8 cellular contexts compared by ENCODE assay signal in the genomic region with DNA sequence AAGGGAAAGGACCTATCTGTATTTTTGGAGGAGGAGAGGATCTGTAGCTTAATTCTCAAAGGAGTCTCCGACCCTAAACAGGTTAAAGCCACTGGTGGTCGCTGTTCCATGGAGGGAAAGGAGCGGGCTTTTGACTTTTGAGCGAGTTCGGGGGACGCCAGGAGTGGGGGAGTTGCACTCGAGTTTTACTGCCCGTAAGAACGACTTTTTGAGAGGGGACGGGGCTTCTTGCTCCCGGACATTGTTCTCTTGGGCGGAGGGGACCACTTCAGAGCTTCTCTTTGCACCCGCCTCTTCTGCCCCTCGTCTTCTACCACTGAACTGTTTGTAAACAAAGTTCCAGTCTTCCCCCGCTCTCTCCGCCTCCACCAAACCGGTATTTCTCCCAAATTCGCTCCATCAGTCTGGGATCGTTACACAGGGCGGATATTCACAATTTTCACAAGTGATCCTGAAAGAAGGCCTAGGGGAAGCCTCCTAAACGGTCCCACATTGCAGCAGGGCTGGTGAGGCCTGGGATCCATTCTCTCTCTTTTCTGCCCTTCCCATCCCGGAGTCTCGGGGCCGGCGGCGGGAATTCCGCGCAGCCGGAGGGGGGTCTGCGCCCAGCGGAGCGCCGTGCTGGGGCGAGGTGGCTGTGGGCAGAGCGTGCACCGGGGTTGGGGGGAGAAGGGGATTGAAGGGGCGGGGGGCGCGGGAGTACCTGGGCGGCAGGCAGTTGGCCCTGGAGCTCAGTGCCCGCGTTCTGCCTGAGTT. TPM values are rescaled to one million over a fixed set of nuclear protein-coding genes. Genes with fewer than 3 reads are reported as not detected.
DNase-seq lines count a peak whose midpoint lies in the region; ATAC-seq and TF ChIP-seq lines count a peak whose summit lies in the region.

No MANE protein-coding gene starts in this region.

- ATAC-seq in activated naive CD8-positive, alpha-beta T cell treated with anti-CD3 and anti-CD28 coated beads, Interleukin-2, amount 10 ng/mL, durations not matched to agents 7 days and 5 days (ENCODE audit: low read depth) = no peak
- no peak for ATAC-seq in HG03159 (IDR thresholded peaks at IDR 0.05; ENCODE audit: unreplicated experiment)
- ATAC-seq in GM21528 (IDR thresholded peaks at IDR 0.05; ENCODE audit: low FRiP score, unreplicated experiment) = no peak

- H3K27ac Mint-ChIP-seq in CD8-positive, alpha-beta memory T cell = peak overlapping the region in 2 of 8 donors; percentile 3 to 69
- H3K27ac Mint-ChIP-seq in activated naive CD8-positive, alpha-beta T cell treated with anti-CD3 and anti-CD28 coated beads, Interleukin-2, amount 10 ng/mL, durations not matched to agents 7 days and 5 days = peak overlapping the region; percentile 13

- no peak for TF ChIP-seq EP300 in ovary (IDR thresholded peaks at IDR 0.05)

- POLR2A ChIA-PET in CD8-positive, alpha-beta memory T cell (lab: Charles Lee) = interaction anchor here (1.0 kb wide), 1 partner anchor 8 kb away, joined by 3 read pairs; no protein-coding TSS in a partner anchor
- POLR2A ChIA-PET in activated naive CD8-positive, alpha-beta T cell treated with anti-CD3 and anti-CD28 coated beads, Interleukin-2, amount 10 ng/mL, durations not matched to agents 7 days and 5 days (lab: Charles Lee) = interaction anchor here (0.6 to 1.3 kb wide), 3 partner anchors 11 to 319 kb away, joined by 4 to 5 read pairs (median 5); a partner anchor contains a TSS

- H3K4me1 Mint-ChIP-seq in CD8-positive, alpha-beta memory T cell = peaks cover 36 to 50% (median 44%) of the 10 kb centered on the region in 3 donors
- H3K4me1 Mint-ChIP-seq in activated naive CD8-positive, alpha-beta T cell treated with anti-CD3 and anti-CD28 coated beads, Interleukin-2, amount 10 ng/mL, durations not matched to agents 7 days and 5 days = peaks cover 32% of the 10 kb centered on the region

- peaks cover 64% of the 10 kb centered on the region for H3K4me1 ChIP-seq in CD8-positive, alpha-beta memory T cell (ENCODE audit: insufficient read depth, low read length)
- peaks cover 38% of the 10 kb centered on the region for H3K4me1 ChIP-seq in mesodermal cell (ENCODE audit: control insufficient read depth, insufficient read depth, low read length, poor library complexity, severe bottlenecking)
- H3K4me1 ChIP-seq in ovary (ENCODE audit: insufficient read depth) = peaks cover 17% of the 10 kb centered on the region

- TF ChIP-seq POLR2A in ovary (IDR thresholded peaks at IDR 0.05) = no peak

- H3K9me3 Mint-ChIP-seq in CD8-positive, alpha-beta memory T cell = peaks cover 0 to 20% (median 10%) of the 10 kb centered on the region in 5 donors
- no peaks in the 10 kb centered on the region for H3K9me3 Mint-ChIP-seq in activated naive CD8-positive, alpha-beta T cell treated with anti-CD3 and anti-CD28 coated beads, Interleukin-2, amount 10 ng/mL, durations not matched to agents 7 days and 5 days

- 1% methylated on average over 21 to 26 of the region's 42 CpGs for WGBS in mesodermal cell (ENCODE audit: insufficient coverage in 2 of 2), 2 experiments
- WGBS in ovary, 3 donors = 5 to 12% (median 8%) methylated on average over 29 to 42 of the region's 42 CpGs

- no peak overlapping the region for H3K27ac ChIP-seq in CD8-positive, alpha-beta memory T cell (ENCODE audit: low read depth, low read length)
- H3K27ac ChIP-seq in mesodermal cell (ENCODE audit: low read depth, low read length, severe bottlenecking) (peak overlapping the region; percentile 93), ovary (no peak overlapping the region)

- peaks cover 0 to 3% (median 1%) of the 10 kb centered on the region in 3 donors for H3K36me3 Mint-ChIP-seq in CD8-positive, alpha-beta memory T cell
- H3K36me3 Mint-ChIP-seq in activated naive CD8-positive, alpha-beta T cell treated with anti-CD3 and anti-CD28 coated beads, Interleukin-2, amount 10 ng/mL, durations not matched to agents 7 days and 5 days = no peaks in the 10 kb centered on the region

- H3K4me3 ChIP-seq in CD8-positive, alpha-beta memory T cell (ENCODE audit: low read length) = peak overlapping the region; percentile 42
- H3K4me3 ChIP-seq in mesodermal cell (ENCODE audit: extremely low read depth, insufficient read depth, low read length, poor library complexity, severe bottlenecking) = peak overlapping the region; percentile 45
- H3K4me3 ChIP-seq in ovary = no peak overlapping the region

- peak overlapping the region; percentile 79 to 90 (median 87) for H3K4me3 Mint-ChIP-seq in CD8-positive, alpha-beta memory T cell
- H3K4me3 Mint-ChIP-seq in activated naive CD8-positive, alpha-beta T cell treated with anti-CD3 and anti-CD28 coated beads, Interleukin-2, amount 10 ng/mL, durations not matched to agents 7 days and 5 days = peak overlapping the region; percentile 90

- H3K36me3 ChIP-seq in CD8-positive, alpha-beta memory T cell (ENCODE audit: insufficient read depth, low read length) = no peaks in the 10 kb centered on the region
- H3K36me3 ChIP-seq in mesodermal cell (ENCODE audit: control insufficient read depth, insufficient read depth, low read length) (peaks cover 4% of the 10 kb centered on the region), ovary (no peaks in the 10 kb centered on the region)

- H3K27me3 Mint-ChIP-seq in CD8-positive, alpha-beta memory T cell = peaks cover 75 to 76% of the 10 kb centered on the region in 2 donors
- H3K27me3 Mint-ChIP-seq in activated naive CD8-positive, alpha-beta T cell treated with anti-CD3 and anti-CD28 coated beads, Interleukin-2, amount 10 ng/mL, durations not matched to agents 7 days and 5 days = peaks cover 86% of the 10 kb centered on the region

- peak in 1 of 5 donors; percentile 7 for DNase-seq in CD8-positive, alpha-beta memory T cell
- peak; percentile 76 for DNase-seq in HuH-7.5 (ENCODE audit: low spot score)
- no peak for DNase-seq in activated naive CD8-positive, alpha-beta T cell treated with anti-CD3 and anti-CD28 coated beads, Interleukin-2, amount 10 ng/mL, durations not matched to agents 7 days and 5 days
- no peak for DNase-seq in stimulated activated CD4-positive, alpha-beta T cell treated with anti-CD3 and anti-CD28 coated beads, Interleukin-4, amount 100 ng/mL, for 1 hour
- DNase-seq in ovary = no peak

- intact Hi-C loops in ovary (cut with DNase I) = loop anchor here in 1 of 4 donors (10.0 kb wide), 1 partner anchor 401 kb away; no protein-coding TSS in a partner anchor

- TF ChIP-seq CTCF in ovary (IDR thresholded peaks at IDR 0.05) = no peak

- no peaks in the 10 kb centered on the region for H3K9me3 ChIP-seq in CD8-positive, alpha-beta memory T cell (ENCODE audit: low read length)
- H3K9me3 ChIP-seq in mesodermal cell (ENCODE audit: control insufficient read depth, low read length) (no peaks in the 10 kb centered on the region), ovary (no peaks in the 10 kb centered on the region)

- CTCF ChIA-PET in CD8-positive, alpha-beta memory T cell (lab: Charles Lee) = interaction anchor here (1.0 to 1.6 kb wide), 5 partner anchors 8 to 370 kb away, joined by 3 to 5 read pairs (median 4); a partner anchor contains a TSS

- peaks cover 97% of the 10 kb centered on the region for H3K27me3 ChIP-seq in CD8-positive, alpha-beta memory T cell (ENCODE audit: insufficient read depth, low read length, poor library complexity, severe bottlenecking)
- H3K27me3 ChIP-seq in ovary = peaks cover 26% of the 10 kb centered on the region

RNA-seq across cellular contexts. Expression of a gene that starts 6.6 kb away (rescaled TPM):
- under 1 TPM in 1 of 2 experiments, not detected in 1; 0.16 TPM for total RNA-seq in CD8-positive, alpha-beta memory T cell
- polyA plus RNA-seq in CD8-positive, alpha-beta memory T cell = not detected
- total RNA-seq in activated naive CD8-positive, alpha-beta T cell treated with anti-CD3 and anti-CD28 coated beads, Interleukin-2, amount 10 ng/mL, durations not matched to agents 7 days and 5 days = not detected
- polyA plus RNA-seq in mesodermal cell (2013, experiment 1 of 2) = 18.4 TPM
- polyA plus RNA-seq in mesodermal cell (2013, experiment 2 of 2) = 13.4 TPM
- under 1 TPM in 1 of 7 donors, not detected in 6; 0.12 TPM for total RNA-seq in ovary
- polyA plus RNA-seq in ovary = not detected

RNA-seq across cellular contexts. Expression of a gene that starts 10.8 kb away (rescaled TPM):
- not detected for total RNA-seq in CD8-positive, alpha-beta memory T cell
- polyA plus RNA-seq in CD8-positive, alpha-beta memory T cell = not detected
- not detected for total RNA-seq in activated naive CD8-positive, alpha-beta T cell treated with anti-CD3 and anti-CD28 coated beads, Interleukin-2, amount 10 ng/mL, durations not matched to agents 7 days and 5 days
- polyA plus RNA-seq in mesodermal cell (2013, experiment 1 of 2) = 17.1 TPM
- polyA plus RNA-seq in mesodermal cell (2013, experiment 2 of 2) = 13.8 TPM
- under 1 TPM in 2 of 7 donors, not detected in 5; 0.15 to 0.20 TPM for total RNA-seq in ovary
- polyA plus RNA-seq in ovary = under 1 TPM; 0.07 to 0.18 TPM
